In the genomic region with DNA sequence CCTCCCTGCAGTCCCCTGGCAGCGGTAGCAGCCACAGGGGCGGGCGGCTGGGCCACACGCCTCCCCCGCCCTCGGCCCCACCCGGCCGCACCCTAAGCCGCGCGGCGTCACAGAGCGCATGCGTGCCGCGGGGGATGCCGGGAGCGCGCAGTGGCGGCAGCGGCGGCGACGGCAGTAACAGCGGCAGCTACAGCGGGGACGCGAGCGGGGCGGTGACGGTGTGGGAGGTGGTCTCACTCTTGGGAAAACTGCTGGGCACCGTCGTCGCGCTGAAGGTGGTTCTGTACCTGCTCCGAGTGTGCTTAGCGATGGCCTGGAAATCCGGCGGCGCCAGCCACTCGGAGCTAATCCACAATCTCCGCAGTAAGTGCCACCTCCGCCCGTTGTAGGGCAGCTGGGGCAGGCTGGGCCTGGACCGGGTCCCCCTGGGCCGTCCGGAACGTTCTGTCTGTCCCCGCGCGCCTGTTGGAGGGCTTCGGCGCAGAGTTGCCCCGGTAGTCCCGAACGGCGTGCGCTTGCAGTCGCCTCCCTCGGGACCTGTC, we compare ENCODE assay signal across 1 cellular context.
A peak's percentile ranks its signal among the peaks of the same experiment; 100 is the strongest.
TF ChIP-seq lines count a peak whose summit lies in the region.

A gene (plus strand): TSS at position 148 of the 542 bp plus-strand sequence. CDS start 161 bp downstream, at position 309.

TF ChIP-seq in K562, 482 proteins besides CTCF, POLR2A, EP300 and RAD21 (continued from another document and continues in another):
- peak; percentile 91; the same call in 1 of the 2 replicates for TF ChIP-seq POLR2H (tag; IDR thresholded peaks at IDR 0.05; ENCODE audit: low read depth)
- TF ChIP-seq, protein P1, sequence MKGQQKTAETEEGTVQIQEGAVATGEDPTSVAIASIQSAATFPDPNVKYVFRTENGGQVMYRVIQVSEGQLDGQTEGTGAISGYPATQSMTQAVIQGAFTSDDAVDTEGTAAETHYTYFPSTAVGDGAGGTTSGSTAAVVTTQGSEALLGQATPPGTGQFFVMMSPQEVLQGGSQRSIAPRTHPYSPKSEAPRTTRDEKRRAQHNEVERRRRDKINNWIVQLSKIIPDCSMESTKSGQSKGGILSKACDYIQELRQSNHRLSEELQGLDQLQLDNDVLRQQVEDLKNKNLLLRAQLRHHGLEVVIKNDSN (CRISPR knock-in tag; IDR thresholded peaks at IDR 0.05), result peak; percentile 54; the same call in 1 of the 2 replicates
- TF ChIP-seq NFE2 (IDR thresholded peaks at IDR 0.05; ENCODE audit: low read depth), result peak; percentile 59; the same call in 1 of the 2 replicates
- TF ChIP-seq ZNF76 (CRISPR knock-in tag; IDR thresholded peaks at IDR 0.05; ENCODE audit: borderline replicate concordance), result peak; percentile 65; the same call in 1 of the 2 replicates
- TF ChIP-seq, protein P2, sequence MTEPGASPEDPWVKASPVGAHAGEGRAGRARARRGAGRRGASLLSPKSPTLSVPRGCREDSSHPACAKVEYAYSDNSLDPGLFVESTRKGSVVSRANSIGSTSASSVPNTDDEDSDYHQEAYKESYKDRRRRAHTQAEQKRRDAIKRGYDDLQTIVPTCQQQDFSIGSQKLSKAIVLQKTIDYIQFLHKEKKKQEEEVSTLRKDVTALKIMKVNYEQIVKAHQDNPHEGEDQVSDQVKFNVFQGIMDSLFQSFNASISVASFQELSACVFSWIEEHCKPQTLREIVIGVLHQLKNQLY (CRISPR knock-in tag; conservative IDR thresholded peaks at IDR 0.05), result peak; percentile 25 to 61; a peak in 1 of 4 replicates
- 0 out of 2 replicates have a peak, but pooled peaks have one; percentile 24 for TF ChIP-seq ETV5 (CRISPR knock-in tag; IDR thresholded peaks at IDR 0.05; ENCODE audit: low read depth)
- peak; percentile 61; the same call in 1 of the 2 replicates for TF ChIP-seq SMAD4 (CRISPR knock-in tag; conservative IDR thresholded peaks at IDR 0.05)
- TF ChIP-seq RBM22 (IDR thresholded peaks at IDR 0.05; ENCODE audit: low read depth, low read length, poor library complexity, severe bottlenecking), result peak; percentile 50
- TF ChIP-seq GATAD2A (IDR thresholded peaks at IDR 0.05), result 0 out of 2 replicates have a peak, but pooled peaks have one; percentile 2
- TF ChIP-seq CHD4 (IDR thresholded peaks at IDR 0.05; ENCODE audit: insufficient read depth, insufficient replicate concordance, low read depth, low read length, poor library complexity, severe bottlenecking), result no peak
- TF ChIP-seq, protein P3, sequence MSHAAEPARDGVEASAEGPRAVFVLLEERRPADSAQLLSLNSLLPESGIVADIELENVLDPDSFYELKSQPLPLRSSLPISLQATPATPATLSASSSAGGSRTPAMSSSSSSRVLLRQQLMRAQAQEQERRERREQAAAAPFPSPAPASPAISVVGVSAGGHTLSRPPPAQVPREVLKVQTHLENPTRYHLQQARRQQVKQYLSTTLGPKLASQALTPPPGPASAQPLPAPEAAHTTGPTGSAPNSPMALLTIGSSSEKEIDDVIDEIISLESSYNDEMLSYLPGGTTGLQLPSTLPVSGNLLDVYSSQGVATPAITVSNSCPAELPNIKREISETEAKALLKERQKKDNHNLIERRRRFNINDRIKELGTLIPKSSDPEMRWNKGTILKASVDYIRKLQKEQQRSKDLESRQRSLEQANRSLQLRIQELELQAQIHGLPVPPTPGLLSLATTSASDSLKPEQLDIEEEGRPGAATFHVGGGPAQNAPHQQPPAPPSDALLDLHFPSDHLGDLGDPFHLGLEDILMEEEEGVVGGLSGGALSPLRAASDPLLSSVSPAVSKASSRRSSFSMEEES (CRISPR knock-in tag; IDR thresholded peaks at IDR 0.05), result no peak
- TF ChIP-seq, protein P4, sequence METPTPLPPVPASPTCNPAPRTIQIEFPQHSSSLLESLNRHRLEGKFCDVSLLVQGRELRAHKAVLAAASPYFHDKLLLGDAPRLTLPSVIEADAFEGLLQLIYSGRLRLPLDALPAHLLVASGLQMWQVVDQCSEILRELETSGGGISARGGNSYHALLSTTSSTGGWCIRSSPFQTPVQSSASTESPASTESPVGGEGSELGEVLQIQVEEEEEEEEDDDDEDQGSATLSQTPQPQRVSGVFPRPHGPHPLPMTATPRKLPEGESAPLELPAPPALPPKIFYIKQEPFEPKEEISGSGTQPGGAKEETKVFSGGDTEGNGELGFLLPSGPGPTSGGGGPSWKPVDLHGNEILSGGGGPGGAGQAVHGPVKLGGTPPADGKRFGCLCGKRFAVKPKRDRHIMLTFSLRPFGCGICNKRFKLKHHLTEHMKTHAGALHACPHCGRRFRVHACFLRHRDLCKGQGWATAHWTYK (CRISPR knock-in tag; IDR thresholded peaks at IDR 0.05), result peak; percentile 79; the same call in 1 of the 2 replicates
- peak in 1 of 3 experiments; percentile 46 for TF ChIP-seq YY1 (IDR thresholded peaks at IDR 0.05; ENCODE audit: borderline replicate concordance in 1 of 3, control insufficient read depth in 1 of 3, extremely low read depth in 1 of 3, insufficient read depth in 3 of 3, insufficient read length in 1 of 3, insufficient replicate concordance in 2 of 3, low read depth in 1 of 3, low read length in 2 of 3)
- TF ChIP-seq FOXA3 (CRISPR knock-in tag; conservative IDR thresholded peaks at IDR 0.05 in 1 of 2, IDR thresholded peaks at IDR 0.05 in 1 of 2), result peak in 1 of 2 experiments; percentile 86; a peak in 1 of 4 replicates
- TF ChIP-seq, protein P5, sequence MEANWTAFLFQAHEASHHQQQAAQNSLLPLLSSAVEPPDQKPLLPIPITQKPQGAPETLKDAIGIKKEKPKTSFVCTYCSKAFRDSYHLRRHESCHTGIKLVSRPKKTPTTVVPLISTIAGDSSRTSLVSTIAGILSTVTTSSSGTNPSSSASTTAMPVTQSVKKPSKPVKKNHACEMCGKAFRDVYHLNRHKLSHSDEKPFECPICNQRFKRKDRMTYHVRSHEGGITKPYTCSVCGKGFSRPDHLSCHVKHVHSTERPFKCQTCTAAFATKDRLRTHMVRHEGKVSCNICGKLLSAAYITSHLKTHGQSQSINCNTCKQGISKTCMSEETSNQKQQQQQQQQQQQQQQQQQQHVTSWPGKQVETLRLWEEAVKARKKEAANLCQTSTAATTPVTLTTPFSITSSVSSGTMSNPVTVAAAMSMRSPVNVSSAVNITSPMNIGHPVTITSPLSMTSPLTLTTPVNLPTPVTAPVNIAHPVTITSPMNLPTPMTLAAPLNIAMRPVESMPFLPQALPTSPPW (CRISPR knock-in tag; IDR thresholded peaks at IDR 0.05), result peak; percentile 94
- TF ChIP-seq TEAD1 (CRISPR knock-in tag; IDR thresholded peaks at IDR 0.05), result peak in 1 of 2 experiments; percentile 26; a peak in 1 of 4 replicates
- TF ChIP-seq ZNF766 (CRISPR knock-in tag; conservative IDR thresholded peaks at IDR 0.05), result no peak
- peak; percentile 82 for TF ChIP-seq CHD1 (IDR thresholded peaks at IDR 0.05; ENCODE audit: low read length)
- no peak for TF ChIP-seq RHOXF2B (CRISPR knock-in tag; conservative IDR thresholded peaks at IDR 0.05)
- TF ChIP-seq, protein P6, sequence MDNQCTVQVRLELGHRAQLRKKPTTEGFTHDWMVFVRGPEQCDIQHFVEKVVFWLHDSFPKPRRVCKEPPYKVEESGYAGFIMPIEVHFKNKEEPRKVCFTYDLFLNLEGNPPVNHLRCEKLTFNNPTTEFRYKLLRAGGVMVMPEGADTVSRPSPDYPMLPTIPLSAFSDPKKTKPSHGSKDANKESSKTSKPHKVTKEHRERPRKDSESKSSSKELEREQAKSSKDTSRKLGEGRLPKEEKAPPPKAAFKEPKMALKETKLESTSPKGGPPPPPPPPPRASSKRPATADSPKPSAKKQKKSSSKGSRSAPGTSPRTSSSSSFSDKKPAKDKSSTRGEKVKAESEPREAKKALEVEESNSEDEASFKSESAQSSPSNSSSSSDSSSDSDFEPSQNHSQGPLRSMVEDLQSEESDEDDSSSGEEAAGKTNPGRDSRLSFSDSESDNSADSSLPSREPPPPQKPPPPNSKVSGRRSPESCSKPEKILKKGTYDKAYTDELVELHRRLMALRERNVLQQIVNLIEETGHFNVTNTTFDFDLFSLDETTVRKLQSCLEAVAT (IDR thresholded peaks at IDR 0.05), result no peak
- no peak for TF ChIP-seq SETDB1 (IDR thresholded peaks at IDR 0.05; ENCODE audit: low read length)
- TF ChIP-seq NR4A1 (CRISPR knock-in tag; IDR thresholded peaks at IDR 0.05), result peak; percentile 30; the same call in 1 of the 2 replicates
- TF ChIP-seq NR4A1 (tag; IDR thresholded peaks at IDR 0.05), result no peak; the same call in 1 of the 2 replicates
- TF ChIP-seq EP400 (IDR thresholded peaks at IDR 0.05), result peak; percentile 82; the same call in 1 of the 2 replicates
- TF ChIP-seq FOSL1 (tag; conservative IDR thresholded peaks at IDR 0.05), result peak; percentile 85
- TF ChIP-seq ZBTB7A (IDR thresholded peaks at IDR 0.05; ENCODE audit: borderline replicate concordance, control insufficient read depth, low read depth, low read length), result peak; percentile 65; the same call in 1 of the 2 replicates
- TF ChIP-seq TAF9B (IDR thresholded peaks at IDR 0.05; ENCODE audit: partially characterized antibody), result peak; percentile 70
- peak; percentile 46 for TF ChIP-seq TBP (optimal IDR thresholded peaks at IDR 0.05; ENCODE audit: low read depth, low read length)
- TF ChIP-seq, protein P7, sequence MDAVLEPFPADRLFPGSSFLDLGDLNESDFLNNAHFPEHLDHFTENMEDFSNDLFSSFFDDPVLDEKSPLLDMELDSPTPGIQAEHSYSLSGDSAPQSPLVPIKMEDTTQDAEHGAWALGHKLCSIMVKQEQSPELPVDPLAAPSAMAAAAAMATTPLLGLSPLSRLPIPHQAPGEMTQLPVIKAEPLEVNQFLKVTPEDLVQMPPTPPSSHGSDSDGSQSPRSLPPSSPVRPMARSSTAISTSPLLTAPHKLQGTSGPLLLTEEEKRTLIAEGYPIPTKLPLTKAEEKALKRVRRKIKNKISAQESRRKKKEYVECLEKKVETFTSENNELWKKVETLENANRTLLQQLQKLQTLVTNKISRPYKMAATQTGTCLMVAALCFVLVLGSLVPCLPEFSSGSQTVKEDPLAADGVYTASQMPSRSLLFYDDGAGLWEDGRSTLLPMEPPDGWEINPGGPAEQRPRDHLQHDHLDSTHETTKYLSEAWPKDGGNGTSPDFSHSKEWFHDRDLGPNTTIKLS (IDR thresholded peaks at IDR 0.05; ENCODE audit: borderline replicate concordance, low read depth), result peak; percentile 52; the same call in 1 of the 2 replicates
- peak; percentile 35; the same call in 1 of the 2 replicates for TF ChIP-seq ATF7 (IDR thresholded peaks at IDR 0.05)
- peak; percentile 42; the same call in 1 of the 2 replicates for TF ChIP-seq CEBPG (CRISPR knock-in tag; IDR thresholded peaks at IDR 0.05)
- no peak for TF ChIP-seq CEBPG (tag; conservative IDR thresholded peaks at IDR 0.05 in 1 of 2, IDR thresholded peaks at IDR 0.05 in 1 of 2)
- TF ChIP-seq TCF3 (CRISPR knock-in tag; IDR thresholded peaks at IDR 0.05), result no peak; the same call in 1 of the 2 replicates
- TF ChIP-seq C11orf30 (IDR thresholded peaks at IDR 0.05; ENCODE audit: low read depth), result 0 out of 2 replicates have a peak, but pooled peaks have one; percentile 22
- no peak for TF ChIP-seq MTA1 (IDR thresholded peaks at IDR 0.05; ENCODE audit: borderline replicate concordance)
- peak; percentile 74 for TF ChIP-seq SP1 (CRISPR knock-in tag; IDR thresholded peaks at IDR 0.05)
- TF ChIP-seq U2AF1 (optimal IDR thresholded peaks at IDR 0.05; ENCODE audit: low read depth, low read length), result no peak
- TF ChIP-seq, protein P8, sequence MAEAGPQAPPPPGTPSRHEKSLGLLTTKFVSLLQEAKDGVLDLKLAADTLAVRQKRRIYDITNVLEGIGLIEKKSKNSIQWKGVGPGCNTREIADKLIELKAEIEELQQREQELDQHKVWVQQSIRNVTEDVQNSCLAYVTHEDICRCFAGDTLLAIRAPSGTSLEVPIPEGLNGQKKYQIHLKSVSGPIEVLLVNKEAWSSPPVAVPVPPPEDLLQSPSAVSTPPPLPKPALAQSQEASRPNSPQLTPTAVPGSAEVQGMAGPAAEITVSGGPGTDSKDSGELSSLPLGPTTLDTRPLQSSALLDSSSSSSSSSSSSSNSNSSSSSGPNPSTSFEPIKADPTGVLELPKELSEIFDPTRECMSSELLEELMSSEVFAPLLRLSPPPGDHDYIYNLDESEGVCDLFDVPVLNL (CRISPR knock-in tag; IDR thresholded peaks at IDR 0.05; ENCODE audit: low read depth), result peak; percentile 64; the same call in 1 of the 2 replicates
- TF ChIP-seq, protein P9, sequence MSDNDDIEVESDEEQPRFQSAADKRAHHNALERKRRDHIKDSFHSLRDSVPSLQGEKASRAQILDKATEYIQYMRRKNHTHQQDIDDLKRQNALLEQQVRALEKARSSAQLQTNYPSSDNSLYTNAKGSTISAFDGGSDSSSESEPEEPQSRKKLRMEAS (CRISPR knock-in tag; IDR thresholded peaks at IDR 0.05), result peak; percentile 74
- peak; percentile 63; the same call in 1 of the 2 replicates for TF ChIP-seq L3MBTL2 (IDR thresholded peaks at IDR 0.05)
- TF ChIP-seq CBX1 (IDR thresholded peaks at IDR 0.05; ENCODE audit: low read depth), result peak; percentile 53; the same call in 1 of the 2 replicates
- no peak for TF ChIP-seq PTBP1 (IDR thresholded peaks at IDR 0.05; ENCODE audit: low read depth, low read length)
- TF ChIP-seq, protein P10, sequence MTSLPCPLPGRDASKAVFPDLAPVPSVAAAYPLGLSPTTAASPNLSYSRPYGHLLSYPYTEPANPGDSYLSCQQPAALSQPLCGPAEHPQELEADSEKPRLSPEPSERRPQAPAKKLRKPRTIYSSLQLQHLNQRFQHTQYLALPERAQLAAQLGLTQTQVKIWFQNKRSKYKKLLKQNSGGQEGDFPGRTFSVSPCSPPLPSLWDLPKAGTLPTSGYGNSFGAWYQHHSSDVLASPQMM (CRISPR knock-in tag; IDR thresholded peaks at IDR 0.05), result no peak
- peak; percentile 82 for TF ChIP-seq PML (IDR thresholded peaks at IDR 0.05; ENCODE audit: low read length)
- TF ChIP-seq, protein P11, sequence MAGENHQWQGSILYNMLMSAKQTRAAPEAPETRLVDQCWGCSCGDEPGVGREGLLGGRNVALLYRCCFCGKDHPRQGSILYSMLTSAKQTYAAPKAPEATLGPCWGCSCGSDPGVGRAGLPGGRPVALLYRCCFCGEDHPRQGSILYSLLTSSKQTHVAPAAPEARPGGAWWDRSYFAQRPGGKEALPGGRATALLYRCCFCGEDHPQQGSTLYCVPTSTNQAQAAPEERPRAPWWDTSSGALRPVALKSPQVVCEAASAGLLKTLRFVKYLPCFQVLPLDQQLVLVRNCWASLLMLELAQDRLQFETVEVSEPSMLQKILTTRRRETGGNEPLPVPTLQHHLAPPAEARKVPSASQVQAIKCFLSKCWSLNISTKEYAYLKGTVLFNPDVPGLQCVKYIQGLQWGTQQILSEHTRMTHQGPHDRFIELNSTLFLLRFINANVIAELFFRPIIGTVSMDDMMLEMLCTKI (IDR thresholded peaks at IDR 0.05; ENCODE audit: partially characterized antibody), result no peak
- TF ChIP-seq BRD9 (IDR thresholded peaks at IDR 0.05; ENCODE audit: low read depth, partially characterized antibody), result no peak
